Comparison of ENCODE assay signal across 20 cellular contexts in genomic region chr6:11783524-11784064, GRCh38. TPM values are rescaled to one million over a fixed set of nuclear protein-coding genes. Genes with fewer than 3 reads are reported as not detected.
DNase-seq lines count a peak whose midpoint lies in the region; FAIRE-seq and TF ChIP-seq lines count a peak whose summit lies in the region.
"Had no signal": no experiment of that assay in that cellular context is flagged by ENCODE, and none has a peak within 500 bp of the region (broad histone marks: within the 10 kb centered on the region; RNA-seq: fewer than 3 reads in every experiment).

No MANE protein-coding gene starts in this region.

- CTCF ChIA-PET in HEK293 (lab: Yijun Ruan, JAX) = interaction anchor here (0.7 to 1.7 kb wide), 3 partner anchors 9 to 127 kb away, joined by 3 to 4 read pairs (median 3); no protein-coding TSS in a partner anchor

- no peaks in the 10 kb centered on the region for H3K4me1 Mint-ChIP-seq in osteocyte (ENCODE audit: unreplicated experiment)

- H2AFZ ChIP-seq in KMS-11 (ENCODE audit: low read depth) = no peak overlapping the region

- H3K27me3 ChIP-seq in KMS-11 (ENCODE audit: insufficient read depth, low read depth) = no peaks in the 10 kb centered on the region
- H3K27me3 ChIP-seq: BE2C had no signal

- H3K27ac ChIP-seq in HEK293 (ENCODE audit: extremely low read depth, low read depth, low read length) (no peak overlapping the region), KMS-11 (no peak overlapping the region; the same call in 1 of the 2 replicates)

- peak overlapping the region; percentile 35; the same call in 1 of the 2 replicates for H3K4me2 ChIP-seq in KMS-11

- peaks cover 7% of the 10 kb centered on the region for H3K4me1 ChIP-seq in HEK293 (ENCODE audit: control insufficient read depth, insufficient read depth, low read length)
- H3K4me1 ChIP-seq in KMS-11 (ENCODE audit: low read depth, poor library complexity, severe bottlenecking) = peaks cover 54% of the 10 kb centered on the region
- H3K4me1 ChIP-seq: BE2C had no signal

- no peak for DNase-seq in GM12891 (ENCODE audit: insufficient read length, low spot score)
- DNase-seq in fibroblast of villous mesenchyme (ENCODE audit: low read depth) = peak; percentile 22
- no peak for DNase-seq in OCI-M2 (lab: John Stamatoyannopoulos, UW; ENCODE audit: unreplicated experiment)
- DNase-seq in AG08396 (ENCODE audit: low spot score) = no peak
- no peak for DNase-seq in A172 (ENCODE audit: low spot score)
- DNase-seq in osteocyte (ENCODE audit: extremely low spot score, unreplicated experiment) = no peak
- DNase-seq: AML-193; BE2C; C1 segment of cervical spinal cord; Caco-2; CD4-positive, alpha-beta memory T cell; DMS153; DND-41; GOT3; HCEC 1CT had no signal

- no peak overlapping the region for H3K4me3 Mint-ChIP-seq in osteocyte (ENCODE audit: unreplicated experiment)

- FAIRE-seq in GM12891 (lab: Jason Lieb, UNC) = peak; percentile 47
- FAIRE-seq: A204.1, G401.6, H54 had no signal

- no peaks in the 10 kb centered on the region for H3K36me3 Mint-ChIP-seq in osteocyte (ENCODE audit: unreplicated experiment)
- H3K36me3 Mint-ChIP-seq: CD4-positive, alpha-beta memory T cell had no signal

- TF ChIP-seq CTCF in HEK293 (tag by site-specific recombination; IDR thresholded peaks at IDR 0.05) (no peak), KMS-11 (conservative IDR thresholded peaks at IDR 0.05; ENCODE audit: low read depth, low read length) (no peak), fibroblast of villous mesenchyme (IDR thresholded peaks at IDR 0.05; ENCODE audit: insufficient read depth, low read depth, low read length) (no peak), osteocyte (IDR thresholded peaks at IDR 0.05) (no peak)

- POLR2A ChIA-PET in HEK293 (lab: Yijun Ruan, JAX) = no interaction called here

- H3K27ac Mint-ChIP-seq in osteocyte (ENCODE audit: unreplicated experiment) = no peak overlapping the region

- TF ChIP-seq POLR2A in GM12891 (IDR thresholded peaks at IDR 0.05; ENCODE audit: low read depth, low read length) = no peak

- no peaks in the 10 kb centered on the region for H3K27me3 Mint-ChIP-seq in osteocyte (ENCODE audit: unreplicated experiment)

- H3K79me2 ChIP-seq in KMS-11 (ENCODE audit: insufficient read depth, low read depth) = no peaks in the 10 kb centered on the region

- no peaks in the 10 kb centered on the region for H4K20me1 ChIP-seq in KMS-11 (ENCODE audit: insufficient read depth)

- H3K4me3 ChIP-seq in HEK293 (ENCODE audit: low read depth, low read length) = no peak overlapping the region
- no peak overlapping the region for H3K4me3 ChIP-seq in KMS-11 (IDR thresholded peaks at IDR 0.05; ENCODE audit: insufficient read depth, low read depth, low read length)
- H3K4me3 ChIP-seq in fibroblast of villous mesenchyme (ENCODE audit: low read depth, low read length) = no peak overlapping the region

- no peaks in the 10 kb centered on the region for H3K9me3 ChIP-seq in HEK293 (ENCODE audit: control insufficient read depth, insufficient read depth, low read depth, low read length)
- H3K9me3 ChIP-seq: BE2C, Caco-2 had no signal

- no peaks in the 10 kb centered on the region for H3K9me3 Mint-ChIP-seq in osteocyte (ENCODE audit: unreplicated experiment)
- H3K9me3 Mint-ChIP-seq: CD4-positive, alpha-beta memory T cell had no signal

- no peak overlapping the region for H3K9ac ChIP-seq in KMS-11

- H3K36me3 ChIP-seq in HEK293 (ENCODE audit: control insufficient read depth in 2 of 2, insufficient read depth in 1 of 2, low read length in 2 of 2) (no peaks in the 10 kb centered on the region), KMS-11 (ENCODE audit: insufficient read depth) (no peaks in the 10 kb centered on the region)
- H3K36me3 ChIP-seq: BE2C had no signal

TF ChIP-seq in GM12891, 5 proteins besides CTCF, POLR2A, EP300 and RAD21:
- TF ChIP-seq TAF1 (IDR thresholded peaks at IDR 0.05; ENCODE audit: low read depth, low read length) = no peak
- no peak for TF ChIP-seq POU2F2 (IDR thresholded peaks at IDR 0.05; ENCODE audit: low read depth, low read length)
- TF ChIP-seq PAX5 (IDR thresholded peaks at IDR 0.05; ENCODE audit: insufficient read depth, low read length, severe bottlenecking) = no peak
- TF ChIP-seq SPI1 (IDR thresholded peaks at IDR 0.05; ENCODE audit: low read depth, low read length) = no peak
- no peak for TF ChIP-seq POLR2AphosphoS5 (IDR thresholded peaks at IDR 0.05; ENCODE audit: low read depth, low read length)
TF ChIP-seq in GM12891: peak in this region for 0.

TF ChIP-seq in HEK293, 187 proteins besides CTCF, POLR2A, EP300 and RAD21:
- TF ChIP-seq EGR2 (tag by site-specific recombination; IDR thresholded peaks at IDR 0.05; ENCODE audit: low read depth) (peak; percentile 87), ZFHX2 (tag by site-specific recombination; conservative IDR thresholded peaks at IDR 0.05) (peak; percentile 60; the same call in 1 of the 2 replicates), ZSCAN4 (tag by site-specific recombination; IDR thresholded peaks at IDR 0.05) (no peak)

RNA-seq across cellular contexts. Expression of gene ADTRP, which starts 5.0 kb away (rescaled TPM):
- 5.0 TPM for polyA plus RNA-seq in GM12891 (2012; ENCODE audit: low read depth, missing spikeins)
- 1.3 TPM in 2 replicates for total RNA-seq in fibroblast of villous mesenchyme
- total RNA-seq in A172 (2014; rRNA removed; shearing (Covaris generic)) = 1.9 and 3.9 TPM in 2 replicates
- total RNA-seq in osteocyte = not detected in 2 replicates
